14 cellular contexts compared by ENCODE assay signal in genomic region chr15:57743424-57743823, GRCh38. TPM values are rescaled to one million over a fixed set of nuclear protein-coding genes. Genes with fewer than 3 reads are reported as not detected.
DNase-seq lines count a peak whose midpoint lies in the region; ATAC-seq and TF ChIP-seq lines count a peak whose summit lies in the region.
"Had no signal": no experiment of that assay in that cellular context is flagged by ENCODE, and none has a peak within 500 bp of the region (broad histone marks: within the 10 kb centered on the region; RNA-seq: fewer than 3 reads in every experiment).

No MANE protein-coding gene starts in this region.

- no peaks in the 10 kb centered on the region for H3K4me1 ChIP-seq in BE2C

- TF ChIP-seq CTCF in BE2C (IDR thresholded peaks at IDR 0.05; ENCODE audit: low read depth, low read length), result peak; percentile 46
- peak; percentile 18 for TF ChIP-seq CTCF in GM13977 (IDR thresholded peaks at IDR 0.05; ENCODE audit: extremely low read depth, insufficient read depth, missing control alignments)
- peak; percentile 26 for TF ChIP-seq CTCF in fibroblast of villous mesenchyme (IDR thresholded peaks at IDR 0.05; ENCODE audit: insufficient read depth, low read depth, low read length)
- no peak for TF ChIP-seq CTCF in CD4-positive, alpha-beta T cell (IDR thresholded peaks at IDR 0.05)

- H3K27ac Mint-ChIP-seq in activated naive CD4-positive, alpha-beta T cell treated with anti-CD3 and anti-CD28 coated beads, Interleukin-2, amount 10 ng/mL, durations not matched to agents 7 days and 5 days, result no peak overlapping the region
- no peak overlapping the region for H3K27ac Mint-ChIP-seq in CD4-positive, alpha-beta T cell
- H3K27ac Mint-ChIP-seq: activated B cell treated with CpG ODN at 0.5 μM for 24 hours; activated T-helper 1 cell treated with anti-CD3 and anti-CD28 coated beads, Interleukin-12 subunit alpha, Interleukin-12 subunit beta, Interleukin-2, Interleukin-4 antibody, amounts not matched to agents 30 ng/mL and 10 ng/mL and 1 ng/mL, durations not matched to agents 14 hours and 24 hours and 36 hours; memory B cell had no signal

- intact Hi-C loops in CD4-positive, alpha-beta T cell (cut with DNase I, micrococcal nuclease), result no loop called here

- no peaks in the 10 kb centered on the region for H3K36me3 Mint-ChIP-seq in activated naive CD4-positive, alpha-beta T cell treated with anti-CD3 and anti-CD28 coated beads, Interleukin-2, amount 10 ng/mL, durations not matched to agents 7 days and 5 days
- H3K36me3 Mint-ChIP-seq in CD4-positive, alpha-beta T cell (ENCODE audit: low read depth), result no peaks in the 10 kb centered on the region

- no peaks in the 10 kb centered on the region for H3K9me3 Mint-ChIP-seq in activated naive CD4-positive, alpha-beta T cell treated with anti-CD3 and anti-CD28 coated beads, Interleukin-2, amount 10 ng/mL, durations not matched to agents 7 days and 5 days
- H3K9me3 Mint-ChIP-seq in CD4-positive, alpha-beta T cell, result no peaks in the 10 kb centered on the region
- H3K9me3 Mint-ChIP-seq: activated B cell treated with CpG ODN at 0.5 μM for 24 hours; activated T-helper 1 cell treated with anti-CD3 and anti-CD28 coated beads, Interleukin-12 subunit alpha, Interleukin-12 subunit beta, Interleukin-2, Interleukin-4 antibody, amounts not matched to agents 30 ng/mL and 10 ng/mL and 1 ng/mL, durations not matched to agents 14 hours and 24 hours and 36 hours; memory B cell had no signal

- DNase-seq in BE2C, result peak; percentile 18
- no peak for DNase-seq in GM13977 (ENCODE audit: low spot score)
- peak; percentile 44 for DNase-seq in RPMI7951 (ENCODE audit: low read depth)
- DNase-seq in fibroblast of villous mesenchyme (ENCODE audit: low read depth), result no peak
- DNase-seq in activated naive CD4-positive, alpha-beta T cell treated with anti-CD3 and anti-CD28 coated beads, Interleukin-2, amount 10 ng/mL, durations not matched to agents 7 days and 5 days, result no peak
- DNase-seq in CD4-positive, alpha-beta T cell, result no peak
- DNase-seq: activated B cell treated with CpG ODN at 0.5 μM for 24 hours, cerebellar nuclear complex, NCI-H146 had no signal

- no peak for ATAC-seq in HG02642 (IDR thresholded peaks at IDR 0.05; ENCODE audit: poor library complexity, unreplicated experiment)
- ATAC-seq in CD4-positive, alpha-beta T cell (ENCODE audit: poor library complexity), result no peak
- no peak for ATAC-seq in GM18858 (IDR thresholded peaks at IDR 0.05; ENCODE audit: unreplicated experiment)

- H3K27ac ChIP-seq in CD4-positive, alpha-beta T cell (ENCODE audit: low read depth, low read length), result no peak overlapping the region
- H3K27ac ChIP-seq: thoracic aorta had no signal

- CTCF ChIA-PET in activated naive CD4-positive, alpha-beta T cell treated with anti-CD3 and anti-CD28 coated beads, Interleukin-2, amount 10 ng/mL, durations not matched to agents 7 days and 5 days (lab: Charles Lee), result interaction anchor here (0.6 to 12.7 kb wide), 9 partner anchors 8 to 327 kb away, joined by 3 to 303 read pairs (median 4); partner anchors contain the start of gene ALDH1A2
- CTCF ChIA-PET in CD4-positive, alpha-beta T cell (lab: Charles Lee), result interaction anchor here (1.8 kb wide), 1 partner anchor 10 kb away, joined by 5 read pairs; no protein-coding TSS in a partner anchor

- in situ Hi-C loops in GM13977 (cut with MboI; ENCODE audit: low pct_unique_long_range_greater_than_20kb, low sequenced_read_pairs, unreplicated experiment), result loop anchor here (25.0 kb wide), 1 partner anchor 119 kb away; no protein-coding TSS in a partner anchor

- H3K4me3 ChIP-seq in BE2C (ENCODE audit: low read depth, low read length), result no peak overlapping the region
- no peak overlapping the region for H3K4me3 ChIP-seq in fibroblast of villous mesenchyme (ENCODE audit: low read depth, low read length)
- H3K4me3 ChIP-seq: thoracic aorta had no signal

- H3K36me3 ChIP-seq in BE2C, result no peaks in the 10 kb centered on the region
- H3K36me3 ChIP-seq: thoracic aorta had no signal

- POLR2A ChIA-PET in CD4-positive, alpha-beta T cell (lab: Charles Lee), result interaction anchor here (0.6 kb wide), 1 partner anchor 37 kb away, joined by 3 read pairs; no protein-coding TSS in a partner anchor

- H3K27me3 Mint-ChIP-seq in activated naive CD4-positive, alpha-beta T cell treated with anti-CD3 and anti-CD28 coated beads, Interleukin-2, amount 10 ng/mL, durations not matched to agents 7 days and 5 days, result no peaks in the 10 kb centered on the region
- H3K27me3 Mint-ChIP-seq in CD4-positive, alpha-beta T cell, result no peaks in the 10 kb centered on the region
- H3K27me3 Mint-ChIP-seq: activated B cell treated with CpG ODN at 0.5 μM for 24 hours, memory B cell had no signal

- peaks cover 8% of the 10 kb centered on the region for H3K4me1 Mint-ChIP-seq in activated naive CD4-positive, alpha-beta T cell treated with anti-CD3 and anti-CD28 coated beads, Interleukin-2, amount 10 ng/mL, durations not matched to agents 7 days and 5 days
- no peaks in the 10 kb centered on the region for H3K4me1 Mint-ChIP-seq in CD4-positive, alpha-beta T cell (ENCODE audit: low read depth)
- H3K4me1 Mint-ChIP-seq: activated B cell treated with CpG ODN at 0.5 μM for 24 hours, memory B cell had no signal

- H3K4me3 Mint-ChIP-seq in activated naive CD4-positive, alpha-beta T cell treated with anti-CD3 and anti-CD28 coated beads, Interleukin-2, amount 10 ng/mL, durations not matched to agents 7 days and 5 days, result no peak overlapping the region
- no peak overlapping the region for H3K4me3 Mint-ChIP-seq in CD4-positive, alpha-beta T cell
- H3K4me3 Mint-ChIP-seq: activated B cell treated with CpG ODN at 0.5 μM for 24 hours; activated T-helper 1 cell treated with anti-CD3 and anti-CD28 coated beads, Interleukin-12 subunit alpha, Interleukin-12 subunit beta, Interleukin-2, Interleukin-4 antibody, amounts not matched to agents 30 ng/mL and 10 ng/mL and 1 ng/mL, durations not matched to agents 14 hours and 24 hours and 36 hours; memory B cell had no signal

- H3K27me3 ChIP-seq in BE2C, result no peaks in the 10 kb centered on the region
- no peaks in the 10 kb centered on the region for H3K27me3 ChIP-seq in CD4-positive, alpha-beta T cell (ENCODE audit: control insufficient read depth, insufficient read depth, low read length)

- no peaks in the 10 kb centered on the region for H3K9me3 ChIP-seq in BE2C
- no peaks in the 10 kb centered on the region for H3K9me3 ChIP-seq in CD4-positive, alpha-beta T cell (ENCODE audit: control insufficient read depth, low read length)
- H3K9me3 ChIP-seq: thoracic aorta had no signal

RNA-seq across cellular contexts. Expression of gene POLR2M, which starts 36.9 kb away (rescaled TPM):
- polyA plus RNA-seq in BE2C (2012; ENCODE audit: insufficient read depth, insufficient read length, low read depth), result 43.1 TPM
- 308 and 563 TPM in 2 replicates for total RNA-seq in RPMI7951 (2014; rRNA removed; shearing (Covaris generic))
- total RNA-seq in fibroblast of villous mesenchyme, result 71.7 and 637 TPM in 2 replicates
- 100 to 1,000 TPM in 1 of 2 experiments, 10 to 100 TPM in 1; 88.5 to 109 TPM for total RNA-seq in CD4-positive, alpha-beta T cell

Comparison
In these comparisons a context has a peak if more than half of its experiments do, and no peak if none do; other contexts are left out.
1. DNase-seq: peak in BE2C (single experiment) and RPMI7951 (single experiment); none in GM13977 (single experiment), fibroblast of villous mesenchyme (single experiment), activated naive CD4-positive, alpha-beta T cell treated with anti-CD3 and anti-CD28 coated beads, Interleukin-2, amount 10 ng/mL, durations not matched to agents 7 days and 5 days (single experiment) and CD4-positive, alpha-beta T cell (0 of 10).